In genomic region chr5:172833691-172834569, GRCh38 we compare ENCODE assay signal across 8 cellular contexts. TPM values are rescaled to one million over a fixed set of nuclear protein-coding genes. Genes with fewer than 3 reads are reported as not detected.
DNase-seq lines count a peak whose midpoint lies in the region; ATAC-seq and TF ChIP-seq lines count a peak whose summit lies in the region.

Gene ERGIC1 (plus strand): TSS chr5:172834251. CDS start chr5:172834414, 163 bp downstream.

- H3K27ac Mint-ChIP-seq in WTC11 (peak within 1 kb of the TSS; percentile 97), immature natural killer cell (peak within 1 kb of the TSS; percentile 93 to 98 (median 97))

- H3K4me1 Mint-ChIP-seq in WTC11 (peaks cover 35% of the 10 kb centered on the region), immature natural killer cell (peaks cover 39 to 45% of the 10 kb centered on the region in 2 donors)

- ATAC-seq in HG02798 (IDR thresholded peaks at IDR 0.05; ENCODE audit: poor library complexity, unreplicated experiment) (peak; percentile 79), WTC11 (peak; percentile 79)

- DNase-seq in NCI-H2107 (lab: John Stamatoyannopoulos, UW), result peak; percentile 11
- no peak for DNase-seq in NCI-H2107 treated with DMSO at 0.1 percent for 48 hours (lab: John Stamatoyannopoulos, UW; ENCODE audit: unreplicated experiment)
- DNase-seq in NCI-H2029 treated with DMSO at 0.1 percent for 48 hours (lab: John Stamatoyannopoulos, UW), result peak; percentile 21
- peak; percentile 80 for DNase-seq in WTC11 (ENCODE audit: low spot score)
- DNase-seq in cardiac fibroblast (ENCODE audit: low read depth in 2 of 2), result peak; percentile 79 to 92
- DNase-seq in immature natural killer cell, result peak; percentile 79 to 83 (median 82)

- peak within 1 kb of the TSS; percentile 18 to 93 (median 86) for H3K27ac ChIP-seq in skin epidermis

- H3K36me3 Mint-ChIP-seq in WTC11, result no peaks in the 10 kb centered on the region
- H3K36me3 Mint-ChIP-seq in immature natural killer cell, result no peaks in the 10 kb centered on the region

- POLR2A ChIA-PET in WTC11 (lab: Charles Lee), result interaction anchor here (0.9 to 1.5 kb wide), 2 partner anchors 50 to 62 kb away, joined by 3 to 7 read pairs; partner anchors contain the start of gene DUSP1

- no peak for TF ChIP-seq CTCF in WTC11 (IDR thresholded peaks at IDR 0.05)
- no peak for TF ChIP-seq CTCF in cardiac fibroblast (IDR thresholded peaks at IDR 0.05; ENCODE audit: low read depth, low read length)

- H3K4me3 Mint-ChIP-seq in WTC11 (peak within 1 kb of the TSS; percentile 85), immature natural killer cell (peak within 1 kb of the TSS; percentile 85 to 89 (median 88))

- H3K27me3 Mint-ChIP-seq in WTC11 (ENCODE audit: low read depth) (no peaks in the 10 kb centered on the region), immature natural killer cell (ENCODE audit: low read depth in 3 of 3) (peaks cover 0 to 5% (median 2%) of the 10 kb centered on the region in 3 donors)

- H3K4me3 ChIP-seq in cardiac fibroblast (replicated peaks in 1 of 2; ENCODE audit: low read depth in 2 of 2, low read length in 2 of 2), result peak within 1 kb of the TSS; percentile 83 to 96
- H3K4me3 ChIP-seq in skin epidermis, result peak within 1 kb of the TSS; percentile 67 to 92 (median 86)

- H3K9me3 Mint-ChIP-seq in WTC11, result no peaks in the 10 kb centered on the region
- H3K9me3 Mint-ChIP-seq in immature natural killer cell, result no peaks in the 10 kb centered on the region

- CTCF ChIA-PET in WTC11 (lab: Charles Lee), result interaction anchor here (0.5 to 3.9 kb wide), 5 partner anchors 10 to 119 kb away, joined by 3 to 20 read pairs (median 3); partner anchors contain the start of gene DUSP1

TF ChIP-seq in WTC11, 78 proteins besides CTCF, POLR2A, EP300 and RAD21 (continues in another document):
- TF ChIP-seq ARID4B (CRISPR knock-in tag; IDR thresholded peaks at IDR 0.05; ENCODE audit: borderline replicate concordance) (no peak), ZNF416 (CRISPR knock-in tag; IDR thresholded peaks at IDR 0.05) (no peak), ZNF138 (CRISPR knock-in tag; conservative IDR thresholded peaks at IDR 0.05) (no peak), AR (CRISPR knock-in tag; IDR thresholded peaks at IDR 0.05) (no peak), ESRRA (CRISPR knock-in tag; IDR thresholded peaks at IDR 0.05; ENCODE audit: borderline replicate concordance) (no peak), EMX1 (CRISPR knock-in tag; IDR thresholded peaks at IDR 0.05) (no peak), ZNF396 (CRISPR knock-in tag; IDR thresholded peaks at IDR 0.05; ENCODE audit: borderline replicate concordance) (no peak), AFF4 (CRISPR knock-in tag; IDR thresholded peaks at IDR 0.05; ENCODE audit: borderline replicate concordance) (no peak), SMAD4 (CRISPR knock-in tag; IDR thresholded peaks at IDR 0.05) (no peak), TEAD1 (CRISPR knock-in tag; IDR thresholded peaks at IDR 0.05) (no peak; the same call in 1 of the 2 replicates), FOXP4 (CRISPR knock-in tag; IDR thresholded peaks at IDR 0.05) (no peak), JUN (CRISPR knock-in tag; IDR thresholded peaks at IDR 0.05) (no peak), GRHL2 (CRISPR knock-in tag; IDR thresholded peaks at IDR 0.05; ENCODE audit: insufficient replicate concordance, severe bottlenecking) (no peak)

RNA-seq across cellular contexts. Expression of gene ERGIC1, which starts in this region (rescaled TPM):
- total RNA-seq in WTC11 (2021), result 89.8 to 101 TPM (median 97.1 TPM) in 3 replicates
- 10 to 100 TPM; 40.7 to 61.9 (median 61.7) TPM for polyA plus RNA-seq in immature natural killer cell
